In the genomic region with DNA sequence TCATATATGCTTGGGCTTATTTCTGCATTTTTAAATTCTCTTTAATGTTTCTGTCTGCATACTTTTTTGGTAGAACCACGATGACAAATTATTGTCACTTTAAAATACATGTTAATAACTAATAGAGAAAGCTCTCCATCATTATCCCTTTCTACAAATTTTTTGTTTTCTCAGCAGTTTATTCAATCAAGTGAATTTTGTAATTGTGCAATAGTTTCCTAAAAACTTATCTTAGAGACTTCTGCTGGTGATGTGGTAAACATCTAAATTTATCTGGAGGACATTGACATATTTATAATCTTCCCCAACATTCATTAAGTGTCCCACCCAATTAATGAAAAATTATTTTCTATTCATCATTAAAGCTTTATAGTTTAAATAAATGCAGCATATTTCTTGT, we compare ENCODE assay signal across 29 cellular contexts.
"Had no signal": no experiment of that assay in that cellular context is flagged by ENCODE, and none has a peak within 500 bp of the region (broad histone marks: within the 10 kb centered on the region; RNA-seq: fewer than 3 reads in every experiment).

No MANE protein-coding gene starts in this region.

- H3K27me3 ChIP-seq: stomach, suprapubic skin, testis, thyroid gland, tibial artery, tibial nerve, transverse colon, upper lobe of left lung, upper lobe of right lung, uterus, vagina had no signal

- H3K36me3 Mint-ChIP-seq: stimulated activated effector memory CD8-positive, alpha-beta T cell treated with anti-CD3 and anti-CD28 coated beads, Interleukin-12 subunit alpha, Interleukin-12 subunit beta, amount 100 ng/mL, for 72 hours; stimulated activated memory B cell treated with anti-CD40 and anti-IgM and Interleukin-4, amounts not matched to agents 10 μg/mL and 1 μg/mL and 100 μg/mL, for 72 hours; stimulated activated naive B cell treated with anti-CD40 and anti-IgM and Interleukin-4, amounts not matched to agents 10 μg/mL and 1 μg/mL and 100 μg/mL, for 72 hours; type B pancreatic cell had no signal

- H3K4me1 ChIP-seq: stomach, suprapubic skin, testis, thyroid gland, tibial artery, tibial nerve, transverse colon, upper lobe of left lung, upper lobe of right lung, uterus, vagina had no signal

- H3K4me1 Mint-ChIP-seq: stimulated activated effector memory CD8-positive, alpha-beta T cell treated with anti-CD3 and anti-CD28 coated beads, Interleukin-12 subunit alpha, Interleukin-12 subunit beta, amount 100 ng/mL, for 72 hours; stimulated activated memory B cell treated with anti-CD40 and anti-IgM and Interleukin-4, amounts not matched to agents 10 μg/mL and 1 μg/mL and 100 μg/mL, for 72 hours; stimulated activated naive B cell treated with anti-CD40 and anti-IgM and Interleukin-4, amounts not matched to agents 10 μg/mL and 1 μg/mL and 100 μg/mL, for 72 hours; stimulated activated naive CD8-positive, alpha-beta T cell treated with anti-CD3 and anti-CD28 coated beads, Interleukin-15, amount 100 ng/mL, for 72 hours had no signal

- H3K4me3 ChIP-seq: stomach, suprapubic skin, testis, thoracic aorta, thyroid gland, tibial artery, tibial nerve, transverse colon, upper lobe of left lung, upper lobe of right lung, uterus, vagina had no signal

- H3K9me3 ChIP-seq: stomach, suprapubic skin, testis, thoracic aorta, thyroid gland, tibial artery, transverse colon, upper lobe of left lung, upper lobe of right lung, uterus, vagina had no signal

- FAIRE-seq: urothelium cell line had no signal

- H3K27ac Mint-ChIP-seq: stimulated activated effector memory CD8-positive, alpha-beta T cell treated with anti-CD3 and anti-CD28 coated beads, Interleukin-12 subunit alpha, Interleukin-12 subunit beta, amount 100 ng/mL, for 72 hours; stimulated activated memory B cell treated with anti-CD40 and anti-IgM and Interleukin-4, amounts not matched to agents 10 μg/mL and 1 μg/mL and 100 μg/mL, for 72 hours; stimulated activated naive B cell treated with anti-CD40 and anti-IgM and Interleukin-4, amounts not matched to agents 10 μg/mL and 1 μg/mL and 100 μg/mL, for 72 hours; stimulated activated naive CD8-positive, alpha-beta T cell treated with anti-CD3 and anti-CD28 coated beads, Interleukin-15, amount 100 ng/mL, for 72 hours; stimulated activated naive CD8-positive, alpha-beta T cell treated with anti-CD3 and anti-CD28 coated beads, Interleukin-15, Interleukin-2, amounts not matched to agents 100 ng/mL and 50 ng/mL, for 24 hours; type B pancreatic cell had no signal

- DNase-seq: stimulated activated CD4-positive, alpha-beta T cell treated with anti-CD3 and anti-CD28 coated beads, Interleukin-2, amount 100 ng/mL, for 48 hours; stimulated activated CD4-positive, alpha-beta T cell treated with anti-CD3 and anti-CD28 coated beads, Interleukin-4, amount 100 ng/mL, for 1 hour; stimulated activated CD4-positive, alpha-beta T cell treated with anti-CD3 and anti-CD28 coated beads, Interleukin-4, amount 100 ng/mL, for 24 hours; stimulated activated CD4-positive, alpha-beta T cell treated with anti-CD3 and anti-CD28 coated beads, Interleukin-4, amount 100 ng/mL, for 4 hours; stimulated activated CD8-positive, alpha-beta memory T cell treated with anti-CD3 and anti-CD28 coated beads, Interleukin-4, amount 100 ng/mL, for 48 hours; stimulated activated naive B cell treated with anti-CD40 and anti-IgM and Interleukin-4, amounts not matched to agents 10 μg/mL and 1 μg/mL and 100 μg/mL, for 72 hours; stimulated activated naive CD4-positive, alpha-beta T cell; stimulated activated naive CD4-positive, alpha-beta T cell treated with Interleukin-2 at 50 U/mL for 16 hours; stimulated activated naive CD8-positive, alpha-beta T cell treated with anti-CD3 and anti-CD28 coated beads, Interleukin-15, amount 100 ng/mL, for 72 hours; stimulated activated naive CD8-positive, alpha-beta T cell treated with anti-CD3 and anti-CD28 coated beads, Interleukin-15, Interleukin-2, amounts not matched to agents 100 U/mL and 50 U/mL, for 24 hours; stomach; substantia nigra; testis; thyroid gland; tibial artery; transverse colon; trophoblast cell; upper lobe of left lung; upper lobe of right lung; uterus had no signal

- H3K4me3 Mint-ChIP-seq: stimulated activated effector memory CD8-positive, alpha-beta T cell treated with anti-CD3 and anti-CD28 coated beads, Interleukin-12 subunit alpha, Interleukin-12 subunit beta, amount 100 ng/mL, for 72 hours; stimulated activated memory B cell treated with anti-CD40 and anti-IgM and Interleukin-4, amounts not matched to agents 10 μg/mL and 1 μg/mL and 100 μg/mL, for 72 hours; stimulated activated naive B cell treated with anti-CD40 and anti-IgM and Interleukin-4, amounts not matched to agents 10 μg/mL and 1 μg/mL and 100 μg/mL, for 72 hours; stimulated activated naive CD8-positive, alpha-beta T cell treated with anti-CD3 and anti-CD28 coated beads, Interleukin-15, amount 100 ng/mL, for 72 hours; stimulated activated naive CD8-positive, alpha-beta T cell treated with anti-CD3 and anti-CD28 coated beads, Interleukin-15, Interleukin-2, amounts not matched to agents 100 ng/mL and 50 ng/mL, for 24 hours; type B pancreatic cell had no signal

- H3K36me3 ChIP-seq: stomach, suprapubic skin, thoracic aorta, thyroid gland, tibial artery, tibial nerve, transverse colon, upper lobe of left lung, upper lobe of right lung, uterus, vagina had no signal

- ATAC-seq: stimulated activated effector memory CD8-positive, alpha-beta T cell treated with anti-CD3 and anti-CD28 coated beads, Interleukin-12 subunit alpha, Interleukin-12 subunit beta, amount 100 ng/mL, for 72 hours; stimulated activated memory B cell treated with anti-CD40 and anti-IgM and Interleukin-4, amounts not matched to agents 10 μg/mL and 1 μg/mL and 100 μg/mL, for 72 hours; stimulated activated naive B cell treated with anti-CD40 and anti-IgM and Interleukin-4, amounts not matched to agents 10 μg/mL and 1 μg/mL and 100 μg/mL, for 72 hours; stimulated activated naive CD8-positive, alpha-beta T cell treated with anti-CD3 and anti-CD28 coated beads, Interleukin-15, amount 100 ng/mL, for 72 hours; stimulated activated naive CD8-positive, alpha-beta T cell treated with anti-CD3 and anti-CD28 coated beads, Interleukin-15, Interleukin-2, amounts not matched to agents 100 U/mL and 50 U/mL, for 24 hours; upper lobe of right lung had no signal

- H3K9me3 Mint-ChIP-seq: stimulated activated naive CD8-positive, alpha-beta T cell treated with anti-CD3 and anti-CD28 coated beads, Interleukin-15, amount 100 ng/mL, for 72 hours; stimulated activated naive CD8-positive, alpha-beta T cell treated with anti-CD3 and anti-CD28 coated beads, Interleukin-15, Interleukin-2, amounts not matched to agents 100 ng/mL and 50 ng/mL, for 24 hours; type B pancreatic cell had no signal

- H3K27ac ChIP-seq: stomach, suprapubic skin, testis, thoracic aorta, thyroid gland, tibial artery, tibial nerve, transverse colon, upper lobe of left lung, upper lobe of right lung, uterus, vagina had no signal

- H3K27me3 Mint-ChIP-seq: stimulated activated naive CD8-positive, alpha-beta T cell treated with anti-CD3 and anti-CD28 coated beads, Interleukin-15, amount 100 ng/mL, for 72 hours; type B pancreatic cell had no signal
